In the genomic region with DNA sequence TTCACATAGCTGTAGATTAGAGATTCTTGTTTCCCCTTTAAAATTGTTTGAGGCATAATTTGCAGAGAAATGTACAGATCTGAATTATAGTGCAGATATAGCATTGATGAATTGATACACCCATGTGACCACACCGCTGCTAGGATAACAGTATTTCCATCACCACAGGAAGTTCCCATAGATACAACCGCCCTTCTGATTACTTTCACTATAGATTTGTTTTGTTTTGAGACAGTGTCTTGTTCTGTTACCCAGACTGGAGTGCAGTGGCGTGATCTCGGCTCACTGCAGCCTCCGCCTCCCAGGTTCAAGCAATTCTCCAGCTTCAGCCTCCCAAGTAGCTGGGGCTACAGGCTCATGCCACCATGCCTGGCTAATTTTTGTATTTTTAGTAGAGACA, we compare ENCODE assay signal across 31 cellular contexts. TPM values are rescaled to one million over a fixed set of nuclear protein-coding genes. Genes with fewer than 3 reads are reported as not detected.
"Had no signal": no experiment of that assay in that cellular context is flagged by ENCODE, and none has a peak within 500 bp of the region (broad histone marks: within the 10 kb centered on the region; RNA-seq: fewer than 3 reads in every experiment).

No MANE protein-coding gene starts in this region.

- H3K4me3 Mint-ChIP-seq: activated CD8-positive, alpha-beta T cell treated with anti-CD3 and anti-CD28 coated beads for 36 hours; activated naive CD8-positive, alpha-beta T cell treated with anti-CD3 and anti-CD28 coated beads, Interleukin-2, amount 50 U/mL, for 24 hours; immature natural killer cell; mesothelial cell of epicardium; naive B cell; nephron progenitor cell; stimulated activated memory B cell treated with anti-CD40 and anti-IgM and Interleukin-4, amounts not matched to agents 10 μg/mL and 1 μg/mL and 100 μg/mL, for 72 hours; stimulated activated naive CD8-positive, alpha-beta T cell treated with anti-CD3 and anti-CD28 coated beads, Interleukin-15, amount 100 ng/mL, for 72 hours had no signal

- H3K36me3 Mint-ChIP-seq: mesothelial cell of epicardium; stimulated activated memory B cell treated with anti-CD40 and anti-IgM and Interleukin-4, amounts not matched to agents 10 μg/mL and 1 μg/mL and 100 μg/mL, for 72 hours had no signal

- H3K9ac ChIP-seq: SK-N-SH had no signal

- H3K36me3 ChIP-seq: esophagus muscularis mucosa, heart left ventricle, neutrophil, ovary, upper lobe of left lung, vagina had no signal

- H3K9me3 ChIP-seq: neutrophil, SK-N-SH, vagina had no signal

- H3K27ac ChIP-seq: esophagus muscularis mucosa, foreskin keratinocyte, heart left ventricle, neutrophil, ovary, skin epidermis, upper lobe of left lung, vagina, VCaP had no signal

- DNase-seq: activated CD4-positive, CD25-positive, alpha-beta regulatory T cell treated with anti-CD3 and anti-CD28 coated beads, Interleukin-2, amount 50 U/mL, for 72 hours; activated CD8-positive, alpha-beta T cell treated with anti-CD3 and anti-CD28 coated beads for 36 hours; activated gamma-delta T cell; activated naive CD4-positive, alpha-beta T cell treated with anti-CD3 and anti-CD28 coated beads, Interleukin-2, amount 50 U/mL, for 16 hours; activated naive CD8-positive, alpha-beta T cell treated with anti-CD3 and anti-CD28 coated beads, Interleukin-2, amount 50 U/mL, for 24 hours; activated T-cell treated with anti-CD3 and anti-CD28 coated beads for 4 hours; amygdala; caudate nucleus; foreskin keratinocyte; heart left ventricle; hypothalamus; immature natural killer cell; naive B cell; nephron progenitor cell; ovary; SK-N-SH; stimulated activated CD4-positive, alpha-beta T cell treated with anti-CD3 and anti-CD28 coated beads, Interleukin-4, amount 100 ng/mL, for 24 hours; stimulated activated naive CD8-positive, alpha-beta T cell treated with anti-CD3 and anti-CD28 coated beads, Interleukin-15, amount 100 ng/mL, for 72 hours; substantia nigra; SW 1271; upper lobe of left lung had no signal

- H3K27me3 ChIP-seq: foreskin keratinocyte, ovary, upper lobe of left lung, vagina had no signal

- H3K27ac Mint-ChIP-seq: activated CD8-positive, alpha-beta T cell treated with anti-CD3 and anti-CD28 coated beads for 36 hours; activated naive CD8-positive, alpha-beta T cell treated with anti-CD3 and anti-CD28 coated beads, Interleukin-2, amount 50 U/mL, for 24 hours; immature natural killer cell; mesothelial cell of epicardium; nephron progenitor cell; progenitor cell of endocrine pancreas; stimulated activated memory B cell treated with anti-CD40 and anti-IgM and Interleukin-4, amounts not matched to agents 10 μg/mL and 1 μg/mL and 100 μg/mL, for 72 hours; stimulated activated naive CD8-positive, alpha-beta T cell treated with anti-CD3 and anti-CD28 coated beads, Interleukin-15, amount 100 ng/mL, for 72 hours had no signal

- H3K4me3 ChIP-seq: esophagus muscularis mucosa, heart left ventricle, ovary, skin epidermis, upper lobe of left lung, vagina had no signal

- ATAC-seq: activated CD8-positive, alpha-beta T cell treated with anti-CD3 and anti-CD28 coated beads for 36 hours; activated naive CD8-positive, alpha-beta T cell treated with anti-CD3 and anti-CD28 coated beads, Interleukin-2, amount 50 U/mL, for 24 hours; foreskin keratinocyte; heart left ventricle; sciatic nerve; stimulated activated memory B cell treated with anti-CD40 and anti-IgM and Interleukin-4, amounts not matched to agents 10 μg/mL and 1 μg/mL and 100 μg/mL, for 72 hours; stimulated activated naive CD8-positive, alpha-beta T cell treated with anti-CD3 and anti-CD28 coated beads, Interleukin-15, amount 100 ng/mL, for 72 hours had no signal

- H3K9me2 ChIP-seq: SK-N-SH had no signal

- H3K4me1 ChIP-seq: foreskin keratinocyte, vagina had no signal

RNA-seq across cellular contexts. Expression of a gene that starts 8.8 kb away (rescaled TPM):
- total RNA-seq: activated CD8-positive, alpha-beta T cell treated with anti-CD3 and anti-CD28 coated beads for 36 hours; kidney epithelial cell; progenitor cell of endocrine pancreas had no signal
